8 cellular contexts compared by ENCODE assay signal in the genomic region with DNA sequence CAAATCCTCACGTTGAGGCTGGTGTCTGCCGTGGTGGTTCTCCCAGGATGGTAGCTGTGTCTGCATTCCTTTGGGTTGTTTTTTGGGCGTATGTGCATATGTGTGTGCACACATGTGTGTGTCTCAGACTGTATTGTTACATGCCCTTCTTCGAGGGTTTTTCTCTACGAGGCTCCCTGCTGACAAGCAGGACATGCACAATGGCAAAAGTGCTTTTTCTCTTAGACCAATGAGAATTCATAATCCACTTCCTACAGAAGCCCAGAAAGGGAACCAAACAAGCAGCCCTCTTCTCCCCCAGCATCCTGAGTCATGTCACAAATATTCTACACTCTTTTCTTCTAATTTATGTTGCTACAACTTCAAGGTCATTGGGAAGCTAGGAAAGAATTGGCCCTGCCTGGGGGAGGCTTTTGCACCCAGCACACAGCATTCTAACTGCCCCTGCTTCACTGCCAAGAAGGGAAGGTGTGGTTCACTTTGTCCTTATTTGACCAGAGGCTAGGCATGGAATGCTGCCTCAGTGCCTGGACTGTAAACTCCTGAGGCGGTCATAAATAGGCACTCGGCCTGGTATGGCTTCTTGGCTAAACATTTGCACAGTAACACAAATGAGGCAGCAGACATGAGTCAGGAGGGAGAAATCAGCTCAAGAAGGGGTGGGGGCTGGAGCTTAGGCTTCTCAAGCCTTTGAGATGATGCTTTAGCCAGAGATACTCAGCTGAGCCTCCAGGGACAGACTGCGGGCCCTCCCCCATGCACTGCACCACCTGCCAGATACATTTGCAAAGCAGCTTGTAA.
A peak's percentile ranks its signal among the peaks of the same experiment; 100 is the strongest.
DNase-seq lines count a peak whose midpoint lies in the region; ATAC-seq and TF ChIP-seq lines count a peak whose summit lies in the region.

No MANE protein-coding gene starts in this region.

- peak overlapping the region; percentile 54 to 98 for H3K4ac ChIP-seq in mesenchymal stem cell (ENCODE audit: low read depth in 1 of 2, low read length in 2 of 2)

- no peak overlapping the region for H3K23ac ChIP-seq in mesenchymal stem cell (ENCODE audit: low read length in 2 of 2)

- peak overlapping the region; percentile 80 for H2BK120ac ChIP-seq in mesenchymal stem cell (ENCODE audit: low read depth, low read length)

- no peaks in the 10 kb centered on the region for H3K79me1 ChIP-seq in mesenchymal stem cell (replicated peaks; ENCODE audit: low read length, poor library complexity, severe bottlenecking)

- H2BK5ac ChIP-seq in mesenchymal stem cell (ENCODE audit: low read depth, low read length, poor library complexity, severe bottlenecking) = peak overlapping the region; percentile 34

- H2AFZ ChIP-seq in mesenchymal stem cell (ENCODE audit: low read depth, low read length) = no peak overlapping the region

- no peak for ATAC-seq in HG02852 (IDR thresholded peaks at IDR 0.05; ENCODE audit: unreplicated experiment)

- no peaks in the 10 kb centered on the region for H3K27me3 ChIP-seq in mesenchymal stem cell (ENCODE audit: control insufficient read depth in 1 of 2, insufficient read depth in 1 of 2, low read length in 2 of 2)

- peak overlapping the region; percentile 94 to 98 for H3K18ac ChIP-seq in mesenchymal stem cell (ENCODE audit: low read depth in 1 of 2, low read length in 2 of 2)

- peak overlapping the region; percentile 96 for H2AK5ac ChIP-seq in mesenchymal stem cell (ENCODE audit: low read length, severe bottlenecking)

- H3K27ac ChIP-seq in mesenchymal stem cell (ENCODE audit: low read length, poor library complexity, severe bottlenecking) = peak overlapping the region; percentile 92

- peak overlapping the region; percentile 76 to 99 for H2BK12ac ChIP-seq in mesenchymal stem cell (ENCODE audit: low read length in 2 of 2)

- no peaks in the 10 kb centered on the region for H3K36me3 ChIP-seq in mesenchymal stem cell (ENCODE audit: control insufficient read depth in 1 of 2, insufficient read depth in 2 of 2, low read depth in 1 of 2, low read length in 2 of 2)

- H2BK15ac ChIP-seq in mesenchymal stem cell (ENCODE audit: low read depth, poor library complexity, severe bottlenecking) = peak overlapping the region; percentile 8

- H4K91ac ChIP-seq in mesenchymal stem cell (ENCODE audit: low read length) = peak overlapping the region; percentile 94

- peak overlapping the region; percentile 92 for H4K8ac ChIP-seq in mesenchymal stem cell (ENCODE audit: low read length)

- H3K9me3 ChIP-seq in mesenchymal stem cell (ENCODE audit: control insufficient read depth, low read length) = no peaks in the 10 kb centered on the region

- H3K4me2 ChIP-seq in mesenchymal stem cell (ENCODE audit: low read length, poor library complexity, severe bottlenecking) = no peak overlapping the region

- peak overlapping the region in 1 of 2 experiments; percentile 44 for H3K14ac ChIP-seq in mesenchymal stem cell (ENCODE audit: low read length in 2 of 2)

- TF ChIP-seq CTCF in cardiac fibroblast (IDR thresholded peaks at IDR 0.05; ENCODE audit: low read depth, low read length) = no peak

- peaks cover 21% of the 10 kb centered on the region for H3K4me1 ChIP-seq in mesenchymal stem cell (ENCODE audit: control insufficient read depth, insufficient read depth, low read depth, low read length)

- DNase-seq in DMS79 treated with DMSO at 0.1 percent for 48 hours (lab: John Stamatoyannopoulos, UW) = peak; percentile 93
- peak; percentile 35 for DNase-seq in NCI-H2107 (lab: John Stamatoyannopoulos, UW)
- peak; percentile 99 to 100 for DNase-seq in cardiac fibroblast (ENCODE audit: low read depth in 2 of 2)
- DNase-seq in mesenchymal stem cell = peak; percentile 100
- no peak for DNase-seq in RKO (ENCODE audit: low spot score)
- no peak for DNase-seq in stimulated activated CD4-positive, alpha-beta T cell treated with anti-CD3 and anti-CD28 coated beads, Interleukin-15, amount 100 ng/mL, for 24 hours
- DNase-seq in SKM-1 (lab: John Stamatoyannopoulos, UW; ENCODE audit: unreplicated experiment) = no peak

- WGBS in mesenchymal stem cell = 6% methylated on average over 5 of the region's 8 CpGs

- H3K9ac ChIP-seq in mesenchymal stem cell (ENCODE audit: low read length) = peak overlapping the region; percentile 71

- H3K4me3 ChIP-seq in cardiac fibroblast (replicated peaks in 1 of 2; ENCODE audit: low read depth in 2 of 2, low read length in 2 of 2) (no peak overlapping the region), mesenchymal stem cell (ENCODE audit: insufficient read depth in 1 of 2, low read depth in 1 of 2, low read length in 2 of 2) (peak overlapping the region in 1 of 2 experiments; percentile 7)

Comparison
In these comparisons a context has a peak if more than half of its experiments do, and no peak if none do; other contexts are left out.
1. DNase-seq: peak in DMS79 treated with DMSO at 0.1 percent for 48 hours (single experiment), NCI-H2107 (single experiment), cardiac fibroblast (2 of 2) and mesenchymal stem cell (single experiment); none in RKO (single experiment), stimulated activated CD4-positive, alpha-beta T cell treated with anti-CD3 and anti-CD28 coated beads, Interleukin-15, amount 100 ng/mL, for 24 hours (single experiment) and SKM-1 (single experiment).